ENCODE assay signal across 2 cellular contexts in the genomic region with DNA sequence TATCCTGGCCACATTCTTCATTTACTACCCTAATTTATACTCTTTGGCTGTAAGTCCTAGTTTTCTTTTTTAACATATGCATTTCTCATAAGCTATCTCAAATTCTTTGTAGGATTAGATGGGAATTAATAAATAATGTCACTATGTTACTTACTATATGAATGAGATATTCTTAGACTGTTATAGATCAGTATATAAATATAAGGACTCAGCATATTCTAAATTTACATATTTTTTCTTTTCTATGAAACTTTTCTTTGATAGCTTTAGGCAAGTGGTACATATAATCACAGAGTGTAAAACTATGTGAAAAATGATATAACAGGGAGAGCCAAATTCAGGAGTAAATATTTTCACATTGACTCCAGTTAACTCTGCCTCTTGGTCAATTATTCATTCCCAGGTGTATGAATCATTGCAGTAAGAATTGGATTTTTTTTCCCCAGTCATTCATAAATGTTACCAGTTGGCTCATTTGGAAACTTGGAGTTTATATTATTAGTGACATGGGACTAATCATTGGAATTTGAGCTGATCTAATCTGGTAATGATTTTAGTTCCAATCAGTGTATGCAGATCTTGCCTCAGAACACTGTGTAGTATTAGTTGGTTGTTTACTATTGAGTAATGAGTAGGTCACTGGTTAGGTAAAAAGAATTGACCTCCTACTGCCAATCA.
TF ChIP-seq lines count a peak whose summit lies in the region.

No MANE protein-coding gene starts in this region.

TF ChIP-seq in liver, 16 proteins besides CTCF, POLR2A, EP300 and RAD21:
- TF ChIP-seq, protein P1, sequence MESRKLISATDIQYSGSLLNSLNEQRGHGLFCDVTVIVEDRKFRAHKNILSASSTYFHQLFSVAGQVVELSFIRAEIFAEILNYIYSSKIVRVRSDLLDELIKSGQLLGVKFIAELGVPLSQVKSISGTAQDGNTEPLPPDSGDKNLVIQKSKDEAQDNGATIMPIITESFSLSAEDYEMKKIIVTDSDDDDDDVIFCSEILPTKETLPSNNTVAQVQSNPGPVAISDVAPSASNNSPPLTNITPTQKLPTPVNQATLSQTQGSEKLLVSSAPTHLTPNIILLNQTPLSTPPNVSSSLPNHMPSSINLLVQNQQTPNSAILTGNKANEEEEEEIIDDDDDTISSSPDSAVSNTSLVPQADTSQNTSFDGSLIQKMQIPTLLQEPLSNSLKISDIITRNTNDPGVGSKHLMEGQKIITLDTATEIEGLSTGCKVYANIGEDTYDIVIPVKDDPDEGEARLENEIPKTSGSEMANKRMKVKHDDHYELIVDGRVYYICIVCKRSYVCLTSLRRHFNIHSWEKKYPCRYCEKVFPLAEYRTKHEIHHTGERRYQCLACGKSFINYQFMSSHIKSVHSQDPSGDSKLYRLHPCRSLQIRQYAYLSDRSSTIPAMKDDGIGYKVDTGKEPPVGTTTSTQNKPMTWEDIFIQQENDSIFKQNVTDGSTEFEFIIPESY (IDR thresholded peaks at IDR 0.05): no peak
- TF ChIP-seq HNF4A (conservative IDR thresholded peaks at IDR 0.05): peak in 1 of 2 donors; percentile 48
- TF ChIP-seq, protein P2, sequence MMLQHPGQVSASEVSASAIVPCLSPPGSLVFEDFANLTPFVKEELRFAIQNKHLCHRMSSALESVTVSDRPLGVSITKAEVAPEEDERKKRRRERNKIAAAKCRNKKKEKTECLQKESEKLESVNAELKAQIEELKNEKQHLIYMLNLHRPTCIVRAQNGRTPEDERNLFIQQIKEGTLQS (IDR thresholded peaks at IDR 0.05): no peak
- peak; percentile 48 for TF ChIP-seq FOXA2 (IDR thresholded peaks at IDR 0.05)
- TF ChIP-seq JUND (IDR thresholded peaks at IDR 0.05): peak; percentile 8 to 35
- TF ChIP-seq NR2F2 (IDR thresholded peaks at IDR 0.05): peak; percentile 77
- TF ChIP-seq GABPA (IDR thresholded peaks at IDR 0.05 in 1 of 2, conservative IDR thresholded peaks at IDR 0.05 in 1 of 2): no peak

TF ChIP-seq in HepG2, 621 proteins besides CTCF, POLR2A, EP300 and RAD21:
- peak in 1 of 2 experiments; percentile 45; a peak in 1 of 4 replicates for TF ChIP-seq MAFK (conservative IDR thresholded peaks at IDR 0.05 in 1 of 2, IDR thresholded peaks at IDR 0.05 in 1 of 2; ENCODE audit: low read length in 2 of 2)
- TF ChIP-seq, protein P3, sequence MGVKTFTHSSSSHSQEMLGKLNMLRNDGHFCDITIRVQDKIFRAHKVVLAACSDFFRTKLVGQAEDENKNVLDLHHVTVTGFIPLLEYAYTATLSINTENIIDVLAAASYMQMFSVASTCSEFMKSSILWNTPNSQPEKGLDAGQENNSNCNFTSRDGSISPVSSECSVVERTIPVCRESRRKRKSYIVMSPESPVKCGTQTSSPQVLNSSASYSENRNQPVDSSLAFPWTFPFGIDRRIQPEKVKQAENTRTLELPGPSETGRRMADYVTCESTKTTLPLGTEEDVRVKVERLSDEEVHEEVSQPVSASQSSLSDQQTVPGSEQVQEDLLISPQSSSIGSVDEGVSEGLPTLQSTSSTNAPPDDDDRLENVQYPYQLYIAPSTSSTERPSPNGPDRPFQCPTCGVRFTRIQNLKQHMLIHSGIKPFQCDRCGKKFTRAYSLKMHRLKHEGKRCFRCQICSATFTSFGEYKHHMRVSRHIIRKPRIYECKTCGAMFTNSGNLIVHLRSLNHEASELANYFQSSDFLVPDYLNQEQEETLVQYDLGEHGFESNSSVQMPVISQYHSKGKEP (CRISPR knock-in tag; IDR thresholded peaks at IDR 0.05): no peak
- TF ChIP-seq ZNF101 (CRISPR knock-in tag; IDR thresholded peaks at IDR 0.05; ENCODE audit: borderline replicate concordance, low read depth): no peak
TF ChIP-seq in HepG2: peak in this region for 1.
